22 cellular contexts compared by ENCODE assay signal in genomic region chr4:85790582-85790981, GRCh38.
DNase-seq lines count a peak whose midpoint lies in the region; ATAC-seq and TF ChIP-seq lines count a peak whose summit lies in the region.
"Had no signal": no experiment of that assay in that cellular context is flagged by ENCODE, and none has a peak within 500 bp of the region (broad histone marks: within the 10 kb centered on the region; RNA-seq: fewer than 3 reads in every experiment).

No MANE protein-coding gene starts in this region.

- H3K36me3 ChIP-seq in smooth muscle cell (ENCODE audit: low read depth), result no peaks in the 10 kb centered on the region

- H3K27ac ChIP-seq in smooth muscle cell (ENCODE audit: low read depth), result peak overlapping the region; percentile 1
- H3K27ac ChIP-seq: SK-N-MC had no signal

- no peak overlapping the region for H3K4me3 ChIP-seq in astrocyte of the spinal cord (ENCODE audit: low read depth, low read length)
- no peak overlapping the region for H3K4me3 ChIP-seq in smooth muscle cell
- H3K4me3 ChIP-seq: SK-N-MC had no signal

- DNase-seq in GM03348 (ENCODE audit: low spot score), result peak; percentile 33
- DNase-seq in astrocyte of the spinal cord (ENCODE audit: low read depth, low spot score), result peak; percentile 61
- peak; percentile 76 for DNase-seq in fibroblast of the conjunctiva (ENCODE audit: low read depth)
- no peak for DNase-seq in smooth muscle cell (lab: John Stamatoyannopoulos, UW; ENCODE audit: unreplicated experiment)
- no peak for DNase-seq in natural killer cell treated with Interleukin-12 subunit alpha and Interleukin-12 subunit beta and Interleukin-15 and Interleukin-18, amount 100 ng/mL, for 72 hours (ENCODE audit: low spot score)
- no peak for DNase-seq in glutamatergic neuron
- no peak for DNase-seq in NCI-H1105 (lab: John Stamatoyannopoulos, UW)
- DNase-seq: activated CD4-positive, alpha-beta T cell treated with anti-CD3 and anti-CD28 coated beads, Interleukin-2, amount 10 ng/mL, durations not matched to agents 7 days and 5 days; anterior cingulate cortex; cerebellar nuclear complex; effector CD4-positive, alpha-beta T cell; NCI-H1105 treated with DMSO at 0.1 percent for 48 hours; NCI-H2029 treated with DMSO at 0.1 percent for 48 hours; NCI-H345; NCI-H748 treated with DMSO at 0.1 percent for 48 hours; occipital lobe; small intestine; T-helper 9 cell had no signal

- H3K27me3 ChIP-seq in smooth muscle cell (ENCODE audit: low read depth), result no peaks in the 10 kb centered on the region

- H4K20me1 ChIP-seq in smooth muscle cell (ENCODE audit: low read depth), result no peaks in the 10 kb centered on the region

- H3K27me3 Mint-ChIP-seq in natural killer cell treated with Interleukin-12 subunit alpha and Interleukin-12 subunit beta and Interleukin-15 and Interleukin-18, amount 100 ng/mL, for 72 hours, result no peaks in the 10 kb centered on the region
- no peaks in the 10 kb centered on the region for H3K27me3 Mint-ChIP-seq in glutamatergic neuron (ENCODE audit: unreplicated experiment)
- H3K27me3 Mint-ChIP-seq: activated CD4-positive, alpha-beta T cell treated with anti-CD3 and anti-CD28 coated beads, Interleukin-2, amount 10 ng/mL, durations not matched to agents 7 days and 5 days; activated naive CD4-positive, alpha-beta T cell treated with anti-CD3 and anti-CD28 coated beads, Interleukin-2, amount 50 U/mL, for 24 hours; memory B cell had no signal

- H3K27ac Mint-ChIP-seq in natural killer cell treated with Interleukin-12 subunit alpha and Interleukin-12 subunit beta and Interleukin-15 and Interleukin-18, amount 100 ng/mL, for 72 hours, result no peak overlapping the region
- H3K27ac Mint-ChIP-seq in glutamatergic neuron (ENCODE audit: unreplicated experiment), result no peak overlapping the region
- H3K27ac Mint-ChIP-seq: activated CD4-positive, alpha-beta T cell treated with anti-CD3 and anti-CD28 coated beads, Interleukin-2, amount 10 ng/mL, durations not matched to agents 7 days and 5 days; activated naive CD4-positive, alpha-beta T cell treated with anti-CD3 and anti-CD28 coated beads, Interleukin-2, amount 50 U/mL, for 24 hours; memory B cell had no signal

- H3K4me1 ChIP-seq in smooth muscle cell (ENCODE audit: low read depth), result no peaks in the 10 kb centered on the region

- ATAC-seq in natural killer cell treated with Interleukin-12 subunit alpha and Interleukin-12 subunit beta and Interleukin-15 and Interleukin-18, amount 100 ng/mL, for 72 hours, result no peak
- ATAC-seq in GM21526 (IDR thresholded peaks at IDR 0.05; ENCODE audit: low FRiP score, unreplicated experiment), result no peak

- in situ Hi-C loops in astrocyte of the spinal cord (cut with HindIII; ENCODE audit: low sequenced_read_pairs), result no loop called here

- no peaks in the 10 kb centered on the region for H3K9me3 ChIP-seq in smooth muscle cell (replicated peaks; ENCODE audit: low read depth)

- no peaks in the 10 kb centered on the region for H3F3A ChIP-seq in smooth muscle cell (ENCODE audit: low read depth)

- H3K36me3 Mint-ChIP-seq in natural killer cell treated with Interleukin-12 subunit alpha and Interleukin-12 subunit beta and Interleukin-15 and Interleukin-18, amount 100 ng/mL, for 72 hours, result no peaks in the 10 kb centered on the region
- H3K36me3 Mint-ChIP-seq in glutamatergic neuron (ENCODE audit: unreplicated experiment), result no peaks in the 10 kb centered on the region
- H3K36me3 Mint-ChIP-seq: activated naive CD4-positive, alpha-beta T cell treated with anti-CD3 and anti-CD28 coated beads, Interleukin-2, amount 50 U/mL, for 24 hours had no signal

- TF ChIP-seq CTCF in astrocyte of the spinal cord (IDR thresholded peaks at IDR 0.05; ENCODE audit: low read depth, low read length), result no peak
- TF ChIP-seq CTCF in smooth muscle cell (IDR thresholded peaks at IDR 0.05; ENCODE audit: borderline replicate concordance, insufficient read depth, poor library complexity, severe bottlenecking), result no peak
- no peak for TF ChIP-seq CTCF in glutamatergic neuron (IDR thresholded peaks at IDR 0.05; ENCODE audit: partially characterized antibody, unreplicated experiment)

- no peaks in the 10 kb centered on the region for H3K79me2 ChIP-seq in smooth muscle cell (ENCODE audit: low read depth)

- no peak overlapping the region for H3K4me2 ChIP-seq in smooth muscle cell

- peaks cover 9% of the 10 kb centered on the region for H3K9me3 Mint-ChIP-seq in natural killer cell treated with Interleukin-12 subunit alpha and Interleukin-12 subunit beta and Interleukin-15 and Interleukin-18, amount 100 ng/mL, for 72 hours
- no peaks in the 10 kb centered on the region for H3K9me3 Mint-ChIP-seq in glutamatergic neuron (ENCODE audit: unreplicated experiment)
- H3K9me3 Mint-ChIP-seq: activated CD4-positive, alpha-beta T cell treated with anti-CD3 and anti-CD28 coated beads, Interleukin-2, amount 10 ng/mL, durations not matched to agents 7 days and 5 days; activated naive CD4-positive, alpha-beta T cell treated with anti-CD3 and anti-CD28 coated beads, Interleukin-2, amount 50 U/mL, for 24 hours; memory B cell had no signal

- no peak overlapping the region for H2AFZ ChIP-seq in smooth muscle cell (ENCODE audit: low read depth)

- H3K9ac ChIP-seq in smooth muscle cell (ENCODE audit: low read depth), result no peak overlapping the region

- H3K4me3 Mint-ChIP-seq in natural killer cell treated with Interleukin-12 subunit alpha and Interleukin-12 subunit beta and Interleukin-15 and Interleukin-18, amount 100 ng/mL, for 72 hours, result no peak overlapping the region
- no peak overlapping the region for H3K4me3 Mint-ChIP-seq in glutamatergic neuron (ENCODE audit: unreplicated experiment)
- H3K4me3 Mint-ChIP-seq: activated CD4-positive, alpha-beta T cell treated with anti-CD3 and anti-CD28 coated beads, Interleukin-2, amount 10 ng/mL, durations not matched to agents 7 days and 5 days; activated naive CD4-positive, alpha-beta T cell treated with anti-CD3 and anti-CD28 coated beads, Interleukin-2, amount 50 U/mL, for 24 hours; memory B cell had no signal

- no peaks in the 10 kb centered on the region for H3K4me1 Mint-ChIP-seq in natural killer cell treated with Interleukin-12 subunit alpha and Interleukin-12 subunit beta and Interleukin-15 and Interleukin-18, amount 100 ng/mL, for 72 hours (ENCODE audit: low read depth in 2 of 2)
- no peaks in the 10 kb centered on the region for H3K4me1 Mint-ChIP-seq in glutamatergic neuron (ENCODE audit: low read depth, unreplicated experiment)
- H3K4me1 Mint-ChIP-seq: activated CD4-positive, alpha-beta T cell treated with anti-CD3 and anti-CD28 coated beads, Interleukin-2, amount 10 ng/mL, durations not matched to agents 7 days and 5 days; activated naive CD4-positive, alpha-beta T cell treated with anti-CD3 and anti-CD28 coated beads, Interleukin-2, amount 50 U/mL, for 24 hours had no signal

Comparison
In these comparisons a context has a peak if more than half of its experiments do, and no peak if none do; other contexts are left out.
1. DNase-seq: peak in GM03348 (single experiment), astrocyte of the spinal cord (single experiment) and fibroblast of the conjunctiva (single experiment); none in smooth muscle cell (single experiment), natural killer cell treated with Interleukin-12 subunit alpha and Interleukin-12 subunit beta and Interleukin-15 and Interleukin-18, amount 100 ng/mL, for 72 hours (single experiment), glutamatergic neuron (single experiment) and NCI-H1105 (single experiment).